31 cellular contexts compared by ENCODE assay signal in the genomic region with DNA sequence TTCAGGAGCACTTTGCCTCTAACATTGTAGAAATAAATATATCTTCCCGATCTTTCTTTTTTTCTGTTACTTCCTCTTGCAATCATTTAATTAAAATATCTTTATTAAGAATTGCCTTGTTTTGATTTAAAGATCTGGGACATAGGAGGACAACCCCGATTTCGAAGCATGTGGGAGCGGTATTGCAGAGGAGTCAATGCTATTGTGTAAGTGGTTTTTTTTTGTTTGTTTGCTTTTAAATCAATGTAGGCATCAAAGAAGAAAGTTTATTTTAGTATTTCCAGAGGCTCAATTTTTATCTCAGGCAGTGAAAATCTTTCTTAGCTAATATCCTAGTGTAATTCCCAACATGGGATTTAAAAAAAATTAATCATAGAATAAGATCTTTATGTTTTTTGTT. TPM values are rescaled to one million over a fixed set of nuclear protein-coding genes. Genes with fewer than 3 reads are reported as not detected.
DNase-seq lines count a peak whose midpoint lies in the region; ATAC-seq, FAIRE-seq and TF ChIP-seq lines count a peak whose summit lies in the region.
"Had no signal": no experiment of that assay in that cellular context is flagged by ENCODE, and none has a peak within 500 bp of the region (broad histone marks: within the 10 kb centered on the region; RNA-seq: fewer than 3 reads in every experiment).

No MANE protein-coding gene starts in this region.

- intact Hi-C loops in right lobe of liver (cut with DNase I) (no loop called here), HepG2 (cut with micrococcal nuclease; ENCODE audit: unreplicated experiment) (no loop called here), GM12878 (cut with micrococcal nuclease; ENCODE audit: unreplicated experiment) (no loop called here), esophagus muscularis mucosa (cut with DNase I) (no loop called here)

- FAIRE-seq in HepG2 (lab: Jason Lieb, UNC) (no peak), GM12878 (lab: Jason Lieb, UNC) (no peak)
- FAIRE-seq: A204.1, A549 had no signal

- no peaks in the 10 kb centered on the region for H3K9me3 ChIP-seq in right lobe of liver
- no peaks in the 10 kb centered on the region for H3K9me3 ChIP-seq in HepG2 (ENCODE audit: low read length)
- no peaks in the 10 kb centered on the region for H3K9me3 ChIP-seq in GM12878 (replicated peaks; ENCODE audit: control insufficient read depth, insufficient read depth, low read length)
- no peaks in the 10 kb centered on the region for H3K9me3 ChIP-seq in esophagus muscularis mucosa
- H3K9me3 ChIP-seq: A549, BE2C, BLaER1, Caco-2 had no signal

- no peak for DNase-seq in right lobe of liver
- no peak for DNase-seq in HepG2 (ENCODE audit: low spot score)
- DNase-seq in GM12878 (ENCODE audit: low read depth, low spot score), result no peak
- DNase-seq in left lobe of liver (ENCODE audit: low spot score), result no peak
- no peak for DNase-seq in esophagus muscularis mucosa (ENCODE audit: extremely low spot score)
- no peak for DNase-seq in DMS 273 treated with DMSO at 0.1 percent for 48 hours (lab: John Stamatoyannopoulos, UW)
- DNase-seq: 8988T; ACHN; AML-193; BE2C; C1 segment of cervical spinal cord; Caco-2; Calu3; CD4-positive, alpha-beta memory T cell; CD4-positive, alpha-beta T cell; CD4-positive, CD25-positive, alpha-beta regulatory T cell; CD8-positive, alpha-beta memory T cell; CD8-positive, alpha-beta T cell; COR-L47; DMS153; DMS53; DMS79; DMS79 treated with DMSO at 0.1 percent for 48 hours; DND-41; EL had no signal

- 38% methylated on average over 4 of the region's 4 CpGs for WGBS in right lobe of liver (ENCODE audit: insufficient coverage, low coverage, low lambda C conversion rate, missing lambda C conversion rate)
- WGBS in HepG2 (ENCODE audit: low lambda C conversion rate), result 95% methylated on average over 4 of the region's 4 CpGs
- 100% methylated on average over 4 of the region's 4 CpGs for WGBS in GM12878 (ENCODE audit: insufficient coverage, insufficient replicate concordance, low lambda C conversion rate, missing lambda C conversion rate)
- 94% methylated on average over 4 of the region's 4 CpGs for WGBS in esophagus muscularis mucosa

- CTCF ChIA-PET in HepG2 (lab: Yijun Ruan, JAX; ENCODE audit: low intra/inter-chr PET ratio, low total read pairs), result no interaction called here
- CTCF ChIA-PET in GM12878 (lab: Yijun Ruan, JAX), result interaction anchor here (0.6 kb wide), 1 partner anchor 13 kb away, joined by 3 read pairs; no protein-coding TSS in a partner anchor

- H2AFZ ChIP-seq in HepG2 (ENCODE audit: low read length) (no peak overlapping the region), GM12878 (ENCODE audit: control insufficient read depth, low read depth, low read length) (no peak overlapping the region)

- TF ChIP-seq EP300 in HepG2 (IDR thresholded peaks at IDR 0.05; ENCODE audit: low read depth in 2 of 2, low read length in 2 of 2) (no peak), HepG2 (CRISPR knock-in tag; IDR thresholded peaks at IDR 0.05; ENCODE audit: borderline replicate concordance) (no peak), GM12878 (IDR thresholded peaks at IDR 0.05; ENCODE audit: borderline replicate concordance in 1 of 2, control insufficient read depth in 1 of 2, low read depth in 2 of 2, low read length in 2 of 2) (no peak), esophagus muscularis mucosa (IDR thresholded peaks at IDR 0.05) (no peak)

- in situ Hi-C loops in HepG2 (cut with HindIII; ENCODE audit: extremely low pct_ligation_motif_present, low pct_unique_long_range_greater_than_20kb), result no loop called here
- in situ Hi-C loops in GM12878 (cut with MboI), result no loop called here

- no peak overlapping the region for H3K27ac ChIP-seq in right lobe of liver
- H3K27ac ChIP-seq in HepG2 (ENCODE audit: extremely low read length, insufficient read depth, low read length), result no peak overlapping the region
- no peak overlapping the region for H3K27ac ChIP-seq in GM12878 (ENCODE audit: control insufficient read depth, insufficient read depth)
- no peak overlapping the region for H3K27ac ChIP-seq in esophagus muscularis mucosa (replicated peaks in 1 of 4)
- H3K27ac ChIP-seq: 22Rv1; A549; BLaER1; BLaER1 treated with 17β-estradiol and CSF1 and Interleukin-3, amounts not matched to agents 10 nM and 100 nM; C4-2B had no signal

- RAD21 ChIA-PET in GM12878 (lab: Charles Lee; ENCODE audit: unreplicated experiment), result interaction anchor here (1.4 kb wide), 1 partner anchor 9 kb away, joined by 4 read pairs; no protein-coding TSS in a partner anchor

- no peak overlapping the region for H3K4me2 ChIP-seq in HepG2 (ENCODE audit: low read depth, low read length)
- no peak overlapping the region for H3K4me2 ChIP-seq in GM12878 (ENCODE audit: control insufficient read depth, insufficient read depth)
- H3K4me2 ChIP-seq: A549; BLaER1; BLaER1 treated with 17β-estradiol and CSF1 and Interleukin-3, amounts not matched to agents 10 nM and 100 nM had no signal

- H4K20me1 ChIP-seq in HepG2 (ENCODE audit: insufficient read depth, low read length) (no peaks in the 10 kb centered on the region; the same call in 1 of the 2 replicates), GM12878 (ENCODE audit: control insufficient read depth, insufficient read depth) (no peaks in the 10 kb centered on the region)

- POLR2A ChIA-PET in HepG2 (lab: Yijun Ruan, JAX), result interaction anchor here (0.7 kb wide), 1 partner anchor 191 kb away, joined by 3 read pairs; no protein-coding TSS in a partner anchor
- POLR2A ChIA-PET in GM12878 (lab: Charles Lee), result interaction anchor here (0.6 to 3.3 kb wide), 4 partner anchors 11 to 234 kb away, joined by 4 to 13 read pairs (median 6); no protein-coding TSS in a partner anchor

- no peak for TF ChIP-seq CTCF in right lobe of liver (IDR thresholded peaks at IDR 0.05)
- TF ChIP-seq CTCF in HepG2 (CRISPR knock-in tag; IDR thresholded peaks at IDR 0.05), result no peak
- TF ChIP-seq CTCF in GM12878 (IDR thresholded peaks at IDR 0.05 in 2 of 3, conservative IDR thresholded peaks at IDR 0.05 in 1 of 3; ENCODE audit: control insufficient read depth in 2 of 3, extremely low read depth in 1 of 3, insufficient read depth in 1 of 3, low read depth in 3 of 3, low read length in 3 of 3), result no peak
- no peak for TF ChIP-seq CTCF in esophagus muscularis mucosa (IDR thresholded peaks at IDR 0.05)

- peaks cover 0 to 22% (median 7%) of the 10 kb centered on the region in 4 donors for H3K36me3 ChIP-seq in right lobe of liver
- peaks cover 6 to 37% of the 10 kb centered on the region in 2 experiments for H3K36me3 ChIP-seq in HepG2 (replicated peaks in 1 of 2; ENCODE audit: control insufficient read depth in 1 of 2, insufficient read depth in 2 of 2, low read length in 2 of 2)
- peaks cover 2 to 20% of the 10 kb centered on the region in 2 experiments; a peak in 3 of 4 replicates for H3K36me3 ChIP-seq in GM12878 (ENCODE audit: control insufficient read depth in 2 of 2, insufficient read depth in 2 of 2, low read length in 1 of 2)
- H3K36me3 ChIP-seq in esophagus muscularis mucosa, result peaks cover 13 to 63% (median 45%) of the 10 kb centered on the region in 4 donors
- H3K36me3 ChIP-seq: BE2C had no signal

- BruUV-seq in HepG2 (replicated peaks; lab: Mats Ljungman, UMichigan), result no TSS peak
- TSS peak; percentile 25 for BruUV-seq in GM12878 (replicated peaks; lab: Mats Ljungman, UMichigan)

- H3K79me2 ChIP-seq in HepG2 (ENCODE audit: insufficient read depth, low read length), result peaks cover 14% of the 10 kb centered on the region
- peaks cover 36% of the 10 kb centered on the region for H3K79me2 ChIP-seq in GM12878 (ENCODE audit: control insufficient read depth, insufficient read depth, low read length)

- H3K27me3 ChIP-seq in right lobe of liver (no peaks in the 10 kb centered on the region), HepG2 (ENCODE audit: control insufficient read depth in 1 of 2, insufficient read depth in 2 of 2, low read length in 2 of 2) (no peaks in the 10 kb centered on the region), GM12878 (replicated peaks in 1 of 2; ENCODE audit: control insufficient read depth in 2 of 2, insufficient read depth in 2 of 2, low read length in 1 of 2) (no peaks in the 10 kb centered on the region), esophagus muscularis mucosa (no peaks in the 10 kb centered on the region)
- H3K27me3 ChIP-seq: BE2C; BLaER1; BLaER1 treated with 17β-estradiol and CSF1 and Interleukin-3, amounts not matched to agents 10 nM and 100 nM had no signal

- H3K9ac ChIP-seq in HepG2 (ENCODE audit: insufficient read depth, low read depth, low read length), result no peak overlapping the region
- H3K9ac ChIP-seq in GM12878 (ENCODE audit: control insufficient read depth, insufficient read depth, low read length), result no peak overlapping the region
- H3K9ac ChIP-seq: BLaER1; BLaER1 treated with 17β-estradiol and CSF1 and Interleukin-3, amounts not matched to agents 10 nM and 100 nM had no signal

- no peak for TF ChIP-seq RAD21 in HepG2 (CRISPR knock-in tag; IDR thresholded peaks at IDR 0.05)
- TF ChIP-seq RAD21 in GM12878 (IDR thresholded peaks at IDR 0.05; ENCODE audit: insufficient read depth, low read depth, low read length), result no peak

- SMC1A ChIA-PET in GM12878 (lab: Charles Lee; ENCODE audit: uncharacterized antibody, unreplicated experiment), result interaction anchor here (0.9 to 2.4 kb wide), 6 partner anchors 9 to 34 kb away, joined by 3 to 14 read pairs (median 6); no protein-coding TSS in a partner anchor

- TF ChIP-seq POLR2A in right lobe of liver (IDR thresholded peaks at IDR 0.05) (no peak), HepG2 (IDR thresholded peaks at IDR 0.05; ENCODE audit: insufficient read depth in 1 of 2, low read depth in 2 of 2, low read length in 2 of 2) (no peak), GM12878 (IDR thresholded peaks at IDR 0.05; ENCODE audit: low read depth, low read length) (no peak), esophagus muscularis mucosa (IDR thresholded peaks at IDR 0.05; ENCODE audit: low read depth) (no peak)

- ATAC-seq in right lobe of liver (peak in 3 of 4 donors; percentile 45 to 72 (median 59)), HepG2 (no peak), GM12878 (no peak), left lobe of liver (peak; percentile 57)
- ATAC-seq: A549; CD8-positive, alpha-beta T cell had no signal

- H3K4me3 ChIP-seq in right lobe of liver (no peak overlapping the region), HepG2 (replicated peaks in 1 of 3; ENCODE audit: insufficient read depth in 1 of 3, low read depth in 2 of 3, low read length in 3 of 3) (no peak overlapping the region), GM12878 (no peak overlapping the region), esophagus muscularis mucosa (no peak overlapping the region)
- H3K4me3 ChIP-seq: A549; BLaER1; BLaER1 treated with 17β-estradiol and CSF1 and Interleukin-3, amounts not matched to agents 10 nM and 100 nM had no signal

- H3K4me1 ChIP-seq in right lobe of liver, result peaks cover 0 to 9% (median 0%) of the 10 kb centered on the region in 4 donors
- no peaks in the 10 kb centered on the region for H3K4me1 ChIP-seq in HepG2 (ENCODE audit: insufficient read depth, low read length)
- H3K4me1 ChIP-seq in GM12878 (ENCODE audit: control insufficient read depth, insufficient read depth, low read length), result peaks cover 7% of the 10 kb centered on the region; the same call in 1 of the 2 replicates
- peaks cover 0 to 19% (median 0%) of the 10 kb centered on the region in 4 donors for H3K4me1 ChIP-seq in esophagus muscularis mucosa
- H3K4me1 ChIP-seq: BE2C had no signal

RNA-seq across cellular contexts. Expression of gene EDEM1, which starts 15.5 kb away (rescaled TPM):
- total RNA-seq in right lobe of liver (10 to 100 TPM; 40.6 to 92.7 (median 83.2) TPM), HepG2 (2016; rRNA removed; fragmentation: Illumina TruSeq; extraction: Trizol) (13.8 and 14.3 TPM in 2 replicates), GM12878 (2014; rRNA removed) (52.6 and 56.0 TPM in 2 replicates), GM12878 (2014; rRNA removed; fragmentation: Illumina TruSeq; extraction: Trizol) (57.5 and 60.6 TPM in 2 replicates), GM12878 (2021) (129 and 138 TPM in 2 replicates), left lobe of liver (81.1 TPM), esophagus muscularis mucosa (10 to 100 TPM; 16.6 to 23.3 (median 19.3) TPM)
- 8.5 and 9.0 TPM in 2 replicates for total RNA-seq in HepG2 (2016; cell fraction: cytosol; rRNA removed; fragmentation: Illumina TruSeq; extraction: Trizol; ENCODE audit: low read depth)
- 13.5 and 14.4 TPM in 2 replicates for total RNA-seq in HepG2 (2016; cell fraction: insoluble cytoplasmic fraction; rRNA removed; fragmentation: Illumina TruSeq; extraction: Trizol)
- 15.4 and 16.6 TPM in 2 replicates for total RNA-seq in HepG2 (2016; cell fraction: membrane; rRNA removed; fragmentation: Illumina TruSeq; extraction: Trizol)
- 22.3 and 25.8 TPM in 2 replicates for total RNA-seq in HepG2 (2016; cell fraction: nucleus; rRNA removed; fragmentation: Illumina TruSeq; extraction: Trizol)
- polyA plus RNA-seq in HepG2 (2011; rRNA removed) (25.8 and 28.0 TPM in 2 replicates), GM12878 (2011; rRNA removed) (104 and 139 TPM in 2 replicates), GM12878 (2014; fragmentation: Illumina TruSeq; extraction: Trizol) (57.5 and 75.9 TPM in 2 replicates), GM12878 (2014; fragmentation: Nextera tagmentation; extraction: Ambion mirVana) (10 to 100 TPM; 18.9 to 48.0 TPM), GM12878 (2014; rRNA removed) (61.3 and 73.8 TPM in 2 replicates), GM12878 (2016; fragmentation: Nextera tagmentation; extraction: Ambion mirVana) (10 to 100 TPM; 56.2 to 60.1 TPM)
- polyA plus RNA-seq in HepG2 (2011; cell fraction: cytosol; rRNA removed), result 10.4 and 18.5 TPM in 2 replicates
- 23.8 and 36.5 TPM in 2 replicates for polyA plus RNA-seq in HepG2 (2011; cell fraction: nucleus; rRNA removed)
- 16.8 and 17.3 TPM in 2 replicates for polyA plus RNA-seq in HepG2 (2012)
- 3.5 and 4.9 TPM in 2 replicates for polyA plus RNA-seq in HepG2 (2016; cell fraction: cytosol; fragmentation: Illumina TruSeq; extraction: Trizol; ENCODE audit: low read depth)
- polyA plus RNA-seq in HepG2 (2016; cell fraction: insoluble cytoplasmic fraction; fragmentation: Illumina TruSeq; extraction: Trizol; ENCODE audit: low read depth), result 11.7 and 12.6 TPM in 2 replicates
- 7.5 and 8.7 TPM in 2 replicates for polyA plus RNA-seq in HepG2 (2016; cell fraction: membrane; fragmentation: Illumina TruSeq; extraction: Trizol; ENCODE audit: low read depth)
- 40.1 and 42.7 TPM in 2 replicates for polyA plus RNA-seq in HepG2 (2016; cell fraction: nucleus; fragmentation: Illumina TruSeq; extraction: Trizol; ENCODE audit: insufficient read depth, low read depth)
- 27.3 TPM in 2 replicates for polyA minus RNA-seq in HepG2 (2011; rRNA and poly(A)+ RNA removed; ENCODE audit: low replicate concordance)
- polyA minus RNA-seq in HepG2 (2011; cell fraction: cytosol; rRNA and poly(A)+ RNA removed), result 22.4 and 27.4 TPM in 2 replicates
- polyA minus RNA-seq in HepG2 (2011; cell fraction: nucleus; rRNA and poly(A)+ RNA removed), result 61.4 and 62.2 TPM in 2 replicates
- total RNA-seq in GM12878 (2013; cell fraction: nucleolus; rRNA removed), result 223 and 263 TPM in 2 replicates
- 49.4 TPM for polyA plus RNA-seq in GM12878 (2011; ENCODE audit: low read depth)
- 52.9 and 58.1 TPM in 2 replicates for polyA plus RNA-seq in GM12878 (2011; cell fraction: cytosol; rRNA removed)
- 65.4 and 94.5 TPM in 2 replicates for polyA plus RNA-seq in GM12878 (2011; cell fraction: nucleus; rRNA removed)
- 59.5 and 72.2 TPM in 2 replicates for polyA plus RNA-seq in GM12878 (2012)
- polyA minus RNA-seq in GM12878 (2011; rRNA and poly(A)+ RNA removed), result 124 and 134 TPM in 2 replicates
- polyA minus RNA-seq in GM12878 (2011; cell fraction: cytosol; rRNA and poly(A)+ RNA removed), result 54.6 and 64.8 TPM in 2 replicates
- 49.6 and 62.2 TPM in 2 replicates for polyA minus RNA-seq in GM12878 (2011; cell fraction: nucleus; rRNA and poly(A)+ RNA removed)

RNA-seq across cellular contexts. Expression of gene ARL8B, which starts 49.9 kb away (rescaled TPM):
- total RNA-seq in right lobe of liver, result 10 to 100 TPM; 20.0 to 33.1 (median 26.7) TPM
- total RNA-seq in HepG2 (2016; rRNA removed; fragmentation: Illumina TruSeq; extraction: Trizol), result 30.4 and 33.1 TPM in 2 replicates
- 5.4 and 5.9 TPM in 2 replicates for total RNA-seq in HepG2 (2016; cell fraction: cytosol; rRNA removed; fragmentation: Illumina TruSeq; extraction: Trizol; ENCODE audit: low read depth)
- 33.4 and 36.2 TPM in 2 replicates for total RNA-seq in HepG2 (2016; cell fraction: insoluble cytoplasmic fraction; rRNA removed; fragmentation: Illumina TruSeq; extraction: Trizol)
- total RNA-seq in HepG2 (2016; cell fraction: membrane; rRNA removed; fragmentation: Illumina TruSeq; extraction: Trizol), result 19.9 and 20.5 TPM in 2 replicates
- 38.1 and 40.6 TPM in 2 replicates for total RNA-seq in HepG2 (2016; cell fraction: nucleus; rRNA removed; fragmentation: Illumina TruSeq; extraction: Trizol)
- 15.6 and 23.5 TPM in 2 replicates for polyA plus RNA-seq in HepG2 (2011; rRNA removed)
- 13.3 and 20.0 TPM in 2 replicates for polyA plus RNA-seq in HepG2 (2011; cell fraction: cytosol; rRNA removed)
- polyA plus RNA-seq in HepG2 (2011; cell fraction: nucleus; rRNA removed), result 14.6 and 19.7 TPM in 2 replicates
- 29.9 and 30.2 TPM in 2 replicates for polyA plus RNA-seq in HepG2 (2012)
- 5.7 and 7.1 TPM in 2 replicates for polyA plus RNA-seq in HepG2 (2016; cell fraction: cytosol; fragmentation: Illumina TruSeq; extraction: Trizol; ENCODE audit: low read depth)
- 38.6 and 42.3 TPM in 2 replicates for polyA plus RNA-seq in HepG2 (2016; cell fraction: insoluble cytoplasmic fraction; fragmentation: Illumina TruSeq; extraction: Trizol; ENCODE audit: low read depth)
- 14.7 TPM in 2 replicates for polyA plus RNA-seq in HepG2 (2016; cell fraction: membrane; fragmentation: Illumina TruSeq; extraction: Trizol; ENCODE audit: low read depth)
- polyA plus RNA-seq in HepG2 (2016; cell fraction: nucleus; fragmentation: Illumina TruSeq; extraction: Trizol; ENCODE audit: insufficient read depth, low read depth), result 55.9 and 57.1 TPM in 2 replicates
- polyA minus RNA-seq in HepG2 (2011; rRNA and poly(A)+ RNA removed; ENCODE audit: low replicate concordance), result 5.8 and 10.0 TPM in 2 replicates
- polyA minus RNA-seq in HepG2 (2011; cell fraction: cytosol; rRNA and poly(A)+ RNA removed), result 17.1 and 19.6 TPM in 2 replicates
- polyA minus RNA-seq in HepG2 (2011; cell fraction: nucleus; rRNA and poly(A)+ RNA removed), result 20.3 and 22.3 TPM in 2 replicates
- 54.6 and 122 TPM in 2 replicates for total RNA-seq in GM12878 (2013; cell fraction: nucleolus; rRNA removed)
- total RNA-seq in GM12878 (2014; rRNA removed), result 22.0 and 25.9 TPM in 2 replicates
- total RNA-seq in GM12878 (2014; rRNA removed; fragmentation: Illumina TruSeq; extraction: Trizol), result 50.9 and 52.6 TPM in 2 replicates
- 48.9 and 51.3 TPM in 2 replicates for total RNA-seq in GM12878 (2021)
- 18.7 TPM for polyA plus RNA-seq in GM12878 (2011; ENCODE audit: low read depth)
- 31.1 and 67.4 TPM in 2 replicates for polyA plus RNA-seq in GM12878 (2011; rRNA removed)
- 23.0 and 24.2 TPM in 2 replicates for polyA plus RNA-seq in GM12878 (2011; cell fraction: cytosol; rRNA removed)
- polyA plus RNA-seq in GM12878 (2011; cell fraction: nucleus; rRNA removed), result 21.6 and 23.4 TPM in 2 replicates
- polyA plus RNA-seq in GM12878 (2012), result 33.7 and 43.4 TPM in 2 replicates
- polyA plus RNA-seq in GM12878 (2014; fragmentation: Illumina TruSeq; extraction: Trizol), result 69.0 and 92.2 TPM in 2 replicates
- polyA plus RNA-seq in GM12878 (2014; fragmentation: Nextera tagmentation; extraction: Ambion mirVana), result 10 to 100 TPM; 36.5 to 38.5 TPM
- 31.9 and 36.0 TPM in 2 replicates for polyA plus RNA-seq in GM12878 (2014; rRNA removed)
- polyA plus RNA-seq in GM12878 (2016; fragmentation: Nextera tagmentation; extraction: Ambion mirVana), result 10 to 100 TPM; 80.6 TPM
- polyA minus RNA-seq in GM12878 (2011; rRNA and poly(A)+ RNA removed), result 11.8 and 14.4 TPM in 2 replicates
- polyA minus RNA-seq in GM12878 (2011; cell fraction: cytosol; rRNA and poly(A)+ RNA removed), result 9.4 and 16.4 TPM in 2 replicates
- polyA minus RNA-seq in GM12878 (2011; cell fraction: nucleus; rRNA and poly(A)+ RNA removed), result 11.5 and 20.0 TPM in 2 replicates
- total RNA-seq in left lobe of liver, result 22.2 TPM
- 10 to 100 TPM; 40.6 to 47.1 (median 43.8) TPM for total RNA-seq in esophagus muscularis mucosa

Comparison
In these comparisons a context has a peak if more than half of its experiments do, and no peak if none do; other contexts are left out.
1. ATAC-seq: peak in right lobe of liver (3 of 4) and left lobe of liver (single experiment); none in HepG2 (single experiment) and GM12878 (single experiment).